In the genomic region with DNA sequence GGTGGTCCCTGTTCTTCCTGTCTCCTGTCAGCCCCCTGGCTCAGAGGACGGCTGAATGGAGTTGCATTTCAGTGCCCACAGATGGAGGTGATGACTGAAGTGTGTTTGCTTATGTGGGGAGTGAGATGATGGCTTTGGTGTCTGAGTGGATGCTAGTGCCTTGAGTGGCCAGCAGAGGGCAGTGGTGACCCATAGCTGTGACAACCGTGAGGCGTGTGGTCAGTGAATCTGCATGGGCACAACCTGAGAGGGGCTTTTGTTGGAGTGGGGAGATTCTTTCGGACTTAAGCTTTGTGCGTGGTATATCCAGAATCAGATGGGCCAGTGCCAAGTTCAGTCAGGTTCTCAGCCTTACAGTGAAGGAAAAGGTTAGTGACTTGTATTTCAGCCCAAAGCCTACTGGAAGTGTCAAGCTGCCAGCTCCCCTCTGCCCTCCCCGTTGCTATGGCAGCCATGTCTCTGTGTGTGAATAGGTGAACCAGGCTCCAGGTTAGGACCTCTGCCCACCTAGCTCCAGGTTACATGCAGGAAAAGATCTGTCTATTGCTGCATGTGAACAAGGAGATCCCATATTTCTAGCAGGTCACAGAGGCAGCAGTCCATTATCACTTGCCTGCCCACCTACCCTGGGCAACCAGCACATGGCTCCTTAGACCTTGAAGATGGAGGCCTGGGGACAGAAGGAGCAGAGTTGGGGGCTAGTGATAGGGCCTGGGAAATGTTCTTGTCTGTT, we compare ENCODE assay signal across 8 cellular contexts. TPM values are rescaled to one million over a fixed set of nuclear protein-coding genes. Genes with fewer than 3 reads are reported as not detected.
DNase-seq lines count a peak whose midpoint lies in the region; ATAC-seq and TF ChIP-seq lines count a peak whose summit lies in the region.

No MANE protein-coding gene starts in this region.

- H3K4me3 ChIP-seq in KMS-11 (IDR thresholded peaks at IDR 0.05; ENCODE audit: insufficient read depth, low read depth, low read length) (no peak overlapping the region), PC-9 (no peak overlapping the region), fibroblast of mammary gland (ENCODE audit: control insufficient read depth, low read depth, low read length) (no peak overlapping the region), transverse colon (no peak overlapping the region)

- no peak for TF ChIP-seq POLR2A in transverse colon (IDR thresholded peaks at IDR 0.05)

- no peak for TF ChIP-seq EP300 in transverse colon (IDR thresholded peaks at IDR 0.05; ENCODE audit: low read depth)

- no peaks in the 10 kb centered on the region for H4K20me1 ChIP-seq in KMS-11 (ENCODE audit: insufficient read depth)
- H4K20me1 ChIP-seq in PC-9 (ENCODE audit: insufficient read depth) = 0 out of 2 replicates have a peak, but pooled peaks cover 3% of the 10 kb centered on the region

- H3K4me3 Mint-ChIP-seq in natural killer cell treated with Interleukin-12 subunit alpha and Interleukin-12 subunit beta and Interleukin-15 and Interleukin-18, amount 100 ng/mL, for 72 hours = no peak overlapping the region

- 10% methylated on average over 6 of the region's 6 CpGs; no CpG with 5 or more reads in 1 of the 2 donors for WGBS in transverse colon (ENCODE audit: low coverage in 1 of 2), 2 donors

- in situ Hi-C loops in transverse colon (cut with MboI; ENCODE audit: low pct_ligation_motif_present in 1 of 4, low pct_unique_long_range_greater_than_20kb in 1 of 4, low sequenced_read_pairs in 3 of 4) = loop anchor here (5.0 to 25.0 kb wide), 3 partner anchors 61 to 129 kb away; no protein-coding TSS in a partner anchor

- H3K4me2 ChIP-seq in KMS-11 = peak overlapping the region; percentile 86; the same call in 1 of the 2 replicates
- H3K4me2 ChIP-seq in PC-9 = no peak overlapping the region

- H3K27ac ChIP-seq in KMS-11 (peak overlapping the region; percentile 98; the same call in 1 of the 2 replicates), PC-9 (no peak overlapping the region), transverse colon (no peak overlapping the region)

- no peaks in the 10 kb centered on the region for H3K79me2 ChIP-seq in KMS-11 (ENCODE audit: insufficient read depth, low read depth)
- peaks cover 3% of the 10 kb centered on the region; the same call in 1 of the 2 replicates for H3K79me2 ChIP-seq in PC-9 (ENCODE audit: low read depth)

- H3K9ac ChIP-seq in KMS-11 = no peak overlapping the region; the same call in 1 of the 2 replicates

- POLR2A ChIA-PET in PC-9 (lab: Charles Lee; ENCODE audit: unreplicated experiment) = no interaction called here

- H3K36me3 ChIP-seq in KMS-11 (ENCODE audit: insufficient read depth) (no peaks in the 10 kb centered on the region; the same call in 1 of the 2 replicates), PC-9 (ENCODE audit: low read depth) (no peaks in the 10 kb centered on the region; the same call in 1 of the 2 replicates), transverse colon (peaks cover 0 to 2% (median 0%) of the 10 kb centered on the region in 4 donors)

- no peaks in the 10 kb centered on the region for H3K36me3 Mint-ChIP-seq in natural killer cell treated with Interleukin-12 subunit alpha and Interleukin-12 subunit beta and Interleukin-15 and Interleukin-18, amount 100 ng/mL, for 72 hours

- intact Hi-C loops in PC-9 (cut with micrococcal nuclease; ENCODE audit: unreplicated experiment) (loop anchor here (1.0 to 2.0 kb wide), 5 partner anchors 57 to 335 kb away; no protein-coding TSS in a partner anchor), transverse colon (cut with DNase I; ENCODE audit: low total_unique reads) (loop anchor here (1.0 to 2.0 kb wide), 2 partner anchors 57 to 132 kb away; no protein-coding TSS in a partner anchor)

- H3K9me3 ChIP-seq in PC-9 (ENCODE audit: insufficient read depth, low read depth) = no peaks in the 10 kb centered on the region
- no peaks in the 10 kb centered on the region for H3K9me3 ChIP-seq in transverse colon

- H3F3A ChIP-seq in PC-9 (ENCODE audit: insufficient read depth, low read depth) = peaks cover 41% of the 10 kb centered on the region

- H2AFZ ChIP-seq in KMS-11 (ENCODE audit: low read depth) = no peak overlapping the region
- H2AFZ ChIP-seq in PC-9 = no peak overlapping the region

- no peaks in the 10 kb centered on the region for H3K9me3 Mint-ChIP-seq in natural killer cell treated with Interleukin-12 subunit alpha and Interleukin-12 subunit beta and Interleukin-15 and Interleukin-18, amount 100 ng/mL, for 72 hours

- BruUV-seq in PC-9 (replicated peaks; lab: Mats Ljungman, UMichigan) = no TSS peak

- H3K27ac Mint-ChIP-seq in natural killer cell treated with Interleukin-12 subunit alpha and Interleukin-12 subunit beta and Interleukin-15 and Interleukin-18, amount 100 ng/mL, for 72 hours = peak overlapping the region; percentile 1 to 4

- H3K9me2 ChIP-seq in PC-9 (ENCODE audit: insufficient read depth) = no peaks in the 10 kb centered on the region

- peaks cover 33 to 40% of the 10 kb centered on the region in 2 donors for H3K4me1 Mint-ChIP-seq in natural killer cell treated with Interleukin-12 subunit alpha and Interleukin-12 subunit beta and Interleukin-15 and Interleukin-18, amount 100 ng/mL, for 72 hours (ENCODE audit: low read depth in 2 of 2)

- H3K4me1 ChIP-seq in KMS-11 (ENCODE audit: low read depth, poor library complexity, severe bottlenecking) (peaks cover 59% of the 10 kb centered on the region), PC-9 (replicated peaks; ENCODE audit: insufficient read depth) (peaks cover 30% of the 10 kb centered on the region), transverse colon (peaks cover 22 to 39% (median 34%) of the 10 kb centered on the region in 4 donors)

- peak; percentile 96 for TF ChIP-seq CTCF in KMS-11 (conservative IDR thresholded peaks at IDR 0.05; ENCODE audit: low read depth, low read length)
- TF ChIP-seq CTCF in PC-9 (conservative IDR thresholded peaks at IDR 0.05) = peak; percentile 98
- peak; percentile 99 for TF ChIP-seq CTCF in fibroblast of mammary gland (conservative IDR thresholded peaks at IDR 0.05; ENCODE audit: control insufficient read depth, insufficient read depth, low read depth, low read length)
- peak; percentile 96 to 99 (median 96) for TF ChIP-seq CTCF in transverse colon (IDR thresholded peaks at IDR 0.05)

- CTCF ChIA-PET in PC-9 (lab: Charles Lee) = interaction anchor here (0.6 to 1.7 kb wide), 5 partner anchors 15 to 132 kb away, joined by 3 to 7 read pairs (median 4); a partner anchor contains a TSS

- no peaks in the 10 kb centered on the region for H3K27me3 Mint-ChIP-seq in natural killer cell treated with Interleukin-12 subunit alpha and Interleukin-12 subunit beta and Interleukin-15 and Interleukin-18, amount 100 ng/mL, for 72 hours

- peak; percentile 48 to 62 for ATAC-seq in natural killer cell treated with Interleukin-12 subunit alpha and Interleukin-12 subunit beta and Interleukin-15 and Interleukin-18, amount 100 ng/mL, for 72 hours

- H3K27me3 ChIP-seq in KMS-11 (ENCODE audit: insufficient read depth, low read depth) (no peaks in the 10 kb centered on the region), PC-9 (ENCODE audit: insufficient read depth, low read depth) (no peaks in the 10 kb centered on the region), transverse colon (no peaks in the 10 kb centered on the region)

- DNase-seq in DMS153 treated with DMSO at 0.1 percent for 48 hours (lab: John Stamatoyannopoulos, UW; ENCODE audit: unreplicated experiment) (peak; percentile 30), DMS153 (lab: John Stamatoyannopoulos, UW) (no peak), PC-9 (peak; percentile 58 to 61), fibroblast of mammary gland (ENCODE audit: low read depth) (peak; percentile 75), transverse colon (peak; percentile 77)
- peak; percentile 69 to 77 for DNase-seq in activated T-cell treated with anti-CD3 and anti-CD28 coated beads, Interleukin-2, amount 50 U/mL, for 48 hours
- DNase-seq in natural killer cell treated with Interleukin-12 subunit alpha and Interleukin-12 subunit beta and Interleukin-15 and Interleukin-18, amount 100 ng/mL, for 72 hours (ENCODE audit: low spot score) = no peak

RNA-seq across cellular contexts. Expression of a gene that starts 14.7 kb away (rescaled TPM):
- total RNA-seq in PC-9 (2021) = 59.9 and 68.2 TPM in 2 replicates
- 1 to 10 TPM; 4.7 to 9.0 TPM for total RNA-seq in natural killer cell treated with Interleukin-12 subunit alpha and Interleukin-12 subunit beta and Interleukin-15 and Interleukin-18, amount 100 ng/mL, for 72 hours
- 10 to 100 TPM; 26.5 to 50.7 (median 36.2) TPM for total RNA-seq in transverse colon

Comparison
In these comparisons a context has a peak if more than half of its experiments do, and no peak if none do; other contexts are left out.
1. DNase-seq: peak in DMS153 treated with DMSO at 0.1 percent for 48 hours (single experiment), PC-9 (2 of 2), activated T-cell treated with anti-CD3 and anti-CD28 coated beads, Interleukin-2, amount 50 U/mL, for 48 hours (2 of 2), fibroblast of mammary gland (single experiment) and transverse colon (single experiment); none in DMS153 (single experiment) and natural killer cell treated with Interleukin-12 subunit alpha and Interleukin-12 subunit beta and Interleukin-15 and Interleukin-18, amount 100 ng/mL, for 72 hours (single experiment).
2. Peak in every context shown above with its lines, with median percentiles within 50 percentile points of each other: CTCF ChIP-seq.